ENCODE assay signal across 25 cellular contexts in genomic region chr5:123178693-123179092, GRCh38.
DNase-seq lines count a peak whose midpoint lies in the region; ATAC-seq and TF ChIP-seq lines count a peak whose summit lies in the region.
"Had no signal": no experiment of that assay in that cellular context is flagged by ENCODE, and none has a peak within 500 bp of the region (broad histone marks: within the 10 kb centered on the region; RNA-seq: fewer than 3 reads in every experiment).

No MANE protein-coding gene starts in this region.

- TF ChIP-seq CTCF in right lobe of liver (IDR thresholded peaks at IDR 0.05) (no peak), tibial artery (IDR thresholded peaks at IDR 0.05) (no peak)

- no peak for TF ChIP-seq POLR2A in right lobe of liver (IDR thresholded peaks at IDR 0.05)

- ATAC-seq in right lobe of liver (peak; percentile 57 to 66 (median 58)), GM18868 (IDR thresholded peaks at IDR 0.05; ENCODE audit: unreplicated experiment) (no peak), HG02938 (IDR thresholded peaks at IDR 0.05; ENCODE audit: unreplicated experiment) (no peak)

- peak; percentile 7 for DNase-seq in NCI-H1105 treated with DMSO at 0.1 percent for 48 hours (lab: John Stamatoyannopoulos, UW)
- DNase-seq in NCI-H1105 (lab: John Stamatoyannopoulos, UW) = no peak
- DNase-seq in NCI-H774 (lab: John Stamatoyannopoulos, UW) = peak; percentile 45
- no peak for DNase-seq in right lobe of liver
- DNase-seq in tibial artery = no peak
- DNase-seq in NCI-H446 treated with DMSO at 0.1 percent for 48 hours (lab: John Stamatoyannopoulos, UW) = no peak
- DNase-seq: 8988T; ACHN; BE2C; CD8-positive, alpha-beta memory T cell; DMS 273 treated with DMSO at 0.1 percent for 48 hours; DND-41; GM23248; H9; HFFc6; NCI-H1048; NCI-H146; NCI-H1930; NCI-H2107; NCI-H526 treated with DMSO at 0.1 percent for 48 hours; SIG-M5 had no signal

- H3K27me3 ChIP-seq in right lobe of liver = no peaks in the 10 kb centered on the region
- H3K27me3 ChIP-seq in tibial artery = no peaks in the 10 kb centered on the region

- H3K27ac ChIP-seq in right lobe of liver (peak overlapping the region in 1 of 3 donors; percentile 9), tibial artery (peak overlapping the region; percentile 29 to 67)
- H3K27ac ChIP-seq: GM23248, HL-60, SK-N-MC had no signal

- no peaks in the 10 kb centered on the region for H3K9me3 ChIP-seq in right lobe of liver
- no peaks in the 10 kb centered on the region for H3K9me3 ChIP-seq in tibial artery
- H3K9me3 ChIP-seq: BE2C had no signal

- no peak overlapping the region for H3K4me3 ChIP-seq in right lobe of liver
- no peak overlapping the region for H3K4me3 ChIP-seq in tibial artery
- H3K4me3 ChIP-seq: GM23248, SK-N-MC had no signal

- 23% methylated on average over 2 of the region's 2 CpGs for WGBS in right lobe of liver (ENCODE audit: insufficient coverage, low coverage, low lambda C conversion rate, missing lambda C conversion rate)

- intact Hi-C loops in right lobe of liver (cut with DNase I) = no loop called here
- intact Hi-C loops in tibial artery (cut with DNase I; ENCODE audit: low total_unique reads) = no loop called here

- peaks cover 0 to 41% (median 10%) of the 10 kb centered on the region in 4 donors for H3K4me1 ChIP-seq in right lobe of liver
- peaks cover 0 to 70% (median 18%) of the 10 kb centered on the region in 4 donors for H3K4me1 ChIP-seq in tibial artery
- H3K4me1 ChIP-seq: BE2C had no signal

- H3K36me3 ChIP-seq in right lobe of liver (no peaks in the 10 kb centered on the region), tibial artery (peaks cover under 1 to 4% (median 2%) of the 10 kb centered on the region in 3 donors)
- H3K36me3 ChIP-seq: BE2C had no signal

Comparison
In these comparisons a context has a peak if more than half of its experiments do, and no peak if none do; other contexts are left out.
1. DNase-seq: peak in NCI-H1105 treated with DMSO at 0.1 percent for 48 hours (single experiment) and NCI-H774 (single experiment); none in NCI-H1105 (single experiment), right lobe of liver (0 of 3), tibial artery (0 of 2) and NCI-H446 treated with DMSO at 0.1 percent for 48 hours (single experiment).
2. ATAC-seq: peak in right lobe of liver (4 of 4); none in GM18868 (single experiment) and HG02938 (single experiment).